ENCODE assay signal across 8 cellular contexts in genomic region chr17:46154151-46154816, GRCh38. TPM values are rescaled to one million over a fixed set of nuclear protein-coding genes. Genes with fewer than 3 reads are reported as not detected.
DNase-seq lines count a peak whose midpoint lies in the region; ATAC-seq and TF ChIP-seq lines count a peak whose summit lies in the region.

No MANE protein-coding gene starts in this region.

- H3K27me3 Mint-ChIP-seq in activated T-cell treated with anti-CD3 and anti-CD28 coated beads, Interleukin-2, amount 50 U/mL, for 24 hours: no peaks in the 10 kb centered on the region

- no peak overlapping the region for H3K9ac ChIP-seq in MM.1S (ENCODE audit: low read length)

- peak; percentile 41 for ATAC-seq in left colon
- no peak for ATAC-seq in GM21381 (IDR thresholded peaks at IDR 0.05; ENCODE audit: unreplicated experiment)

- peaks cover 95% of the 10 kb centered on the region for H3K79me2 ChIP-seq in MM.1S (ENCODE audit: low read length)

- H3K36me3 ChIP-seq in uterus: no peaks in the 10 kb centered on the region
- H3K36me3 ChIP-seq in MM.1S (replicated peaks; ENCODE audit: insufficient read depth, low read length): no peaks in the 10 kb centered on the region

- no peaks in the 10 kb centered on the region for H3K9me2 ChIP-seq in MM.1S (replicated peaks; ENCODE audit: insufficient read depth, low read length)

- H3K27ac Mint-ChIP-seq in activated T-cell treated with anti-CD3 and anti-CD28 coated beads, Interleukin-2, amount 50 U/mL, for 24 hours: peak overlapping the region; percentile 91

- peak overlapping the region; percentile 1 to 20 for H3K27ac ChIP-seq in uterus
- no peak overlapping the region for H3K27ac ChIP-seq in MM.1S (ENCODE audit: low read length)

- H2AFZ ChIP-seq in MM.1S (ENCODE audit: low read length): no peak overlapping the region

- no peak overlapping the region for H3K4me2 ChIP-seq in MM.1S (ENCODE audit: low read depth, low read length)

- intact Hi-C loops in left colon (cut with DNase I, micrococcal nuclease) (no loop called here), uterus (cut with DNase I; ENCODE audit: low total_unique reads) (loop anchor here (10.0 kb wide), 1 partner anchor 69 kb away; no protein-coding TSS in a partner anchor)

- H3F3A ChIP-seq in MM.1S (ENCODE audit: insufficient read depth, low read length): peaks cover 24% of the 10 kb centered on the region

- H3K4me3 ChIP-seq in uterus (no peak overlapping the region), MM.1S (ENCODE audit: low read length) (no peak overlapping the region)

- peak; percentile 19 for DNase-seq in stimulated activated CD4-positive, alpha-beta T cell treated with anti-CD3 and anti-CD28 coated beads, Interleukin-4, amount 100 ng/mL, for 24 hours
- no peak for DNase-seq in stimulated activated CD4-positive, alpha-beta T cell treated with anti-CD3 and anti-CD28 coated beads, Interleukin-2, amount 100 ng/mL, for 48 hours
- peak; percentile 39 for DNase-seq in activated T-cell treated with anti-CD3 and anti-CD28 coated beads, Interleukin-2, amount 50 U/mL, for 24 hours
- DNase-seq in left colon: no peak
- no peak for DNase-seq in uterus
- DNase-seq in DMS79 treated with DMSO at 0.1 percent for 48 hours (lab: John Stamatoyannopoulos, UW): no peak
- no peak for DNase-seq in MM.1S

- TF ChIP-seq CTCF in uterus (IDR thresholded peaks at IDR 0.05): no peak
- TF ChIP-seq CTCF in MM.1S (IDR thresholded peaks at IDR 0.05; ENCODE audit: low read length): no peak

- H3K4me1 ChIP-seq in uterus: peaks cover 7 to 23% of the 10 kb centered on the region in 2 donors
- H3K4me1 ChIP-seq in MM.1S (ENCODE audit: low read length): peaks cover 36% of the 10 kb centered on the region

- no peaks in the 10 kb centered on the region for H3K27me3 ChIP-seq in uterus
- H3K27me3 ChIP-seq in MM.1S (replicated peaks; ENCODE audit: insufficient read depth, low read length): no peaks in the 10 kb centered on the region

- peak overlapping the region; percentile 39 for H3K4me3 Mint-ChIP-seq in activated T-cell treated with anti-CD3 and anti-CD28 coated beads, Interleukin-2, amount 50 U/mL, for 24 hours

- H3K36me3 Mint-ChIP-seq in activated T-cell treated with anti-CD3 and anti-CD28 coated beads, Interleukin-2, amount 50 U/mL, for 24 hours (ENCODE audit: low read depth): peaks cover 14% of the 10 kb centered on the region

- no peak for TF ChIP-seq POLR2A in uterus (IDR thresholded peaks at IDR 0.05)

- no peaks in the 10 kb centered on the region for H3K9me3 Mint-ChIP-seq in activated T-cell treated with anti-CD3 and anti-CD28 coated beads, Interleukin-2, amount 50 U/mL, for 24 hours

- H4K20me1 ChIP-seq in MM.1S (ENCODE audit: insufficient read depth, low read length): peaks cover 27% of the 10 kb centered on the region

- H3K4me1 Mint-ChIP-seq in activated T-cell treated with anti-CD3 and anti-CD28 coated beads, Interleukin-2, amount 50 U/mL, for 24 hours (ENCODE audit: low read depth): peaks cover 88% of the 10 kb centered on the region

- H3K9me3 ChIP-seq in uterus: no peaks in the 10 kb centered on the region
- H3K9me3 ChIP-seq in MM.1S (replicated peaks; ENCODE audit: insufficient read depth, low read length): no peaks in the 10 kb centered on the region

RNA-seq across cellular contexts. Expression of gene KANSL1, which starts 38.9 kb away (rescaled TPM):
- total RNA-seq in left colon (10 to 100 TPM; 79.4 to 81.9 TPM), uterus (100 to 1,000 TPM in 3 of 4 donors, 10 to 100 TPM in 1; 55.8 to 192 (median 146) TPM)

Comparison
In these comparisons a context has a peak if more than half of its experiments do, and no peak if none do; other contexts are left out.
1. DNase-seq: peak in stimulated activated CD4-positive, alpha-beta T cell treated with anti-CD3 and anti-CD28 coated beads, Interleukin-4, amount 100 ng/mL, for 24 hours (single experiment) and activated T-cell treated with anti-CD3 and anti-CD28 coated beads, Interleukin-2, amount 50 U/mL, for 24 hours (single experiment); none in stimulated activated CD4-positive, alpha-beta T cell treated with anti-CD3 and anti-CD28 coated beads, Interleukin-2, amount 100 ng/mL, for 48 hours (0 of 2), left colon (0 of 2), uterus (0 of 2), DMS79 treated with DMSO at 0.1 percent for 48 hours (single experiment) and MM.1S (single experiment).